In the genomic region with DNA sequence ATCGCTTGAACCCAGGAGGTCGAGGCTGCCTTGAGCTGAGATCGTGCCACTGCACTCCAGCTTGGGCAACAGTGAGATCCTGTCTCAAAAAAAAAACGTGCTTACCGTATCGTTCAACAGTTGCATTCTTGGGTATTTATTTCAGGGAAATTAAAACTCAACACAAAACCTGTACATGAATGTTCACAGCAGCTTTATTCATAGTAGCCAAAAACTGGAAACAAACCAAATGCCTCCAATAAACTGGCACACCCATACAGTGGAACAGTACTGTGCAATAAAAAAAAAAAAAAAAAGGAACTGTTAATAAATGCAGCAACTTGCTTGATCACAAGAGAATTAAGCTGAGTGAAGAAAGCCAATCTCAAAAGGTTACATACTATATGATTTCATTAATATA, we compare ENCODE assay signal across 1 cellular context.
TF ChIP-seq lines count a peak whose summit lies in the region.

No MANE protein-coding gene starts in this region.

TF ChIP-seq in GM12878, 131 proteins besides CTCF, POLR2A, EP300 and RAD21:
- TF ChIP-seq MLLT1 (IDR thresholded peaks at IDR 0.05) = peak; percentile 53
- TF ChIP-seq MTA3 (IDR thresholded peaks at IDR 0.05; ENCODE audit: borderline replicate concordance, low read length) = no peak
